In the genomic region with DNA sequence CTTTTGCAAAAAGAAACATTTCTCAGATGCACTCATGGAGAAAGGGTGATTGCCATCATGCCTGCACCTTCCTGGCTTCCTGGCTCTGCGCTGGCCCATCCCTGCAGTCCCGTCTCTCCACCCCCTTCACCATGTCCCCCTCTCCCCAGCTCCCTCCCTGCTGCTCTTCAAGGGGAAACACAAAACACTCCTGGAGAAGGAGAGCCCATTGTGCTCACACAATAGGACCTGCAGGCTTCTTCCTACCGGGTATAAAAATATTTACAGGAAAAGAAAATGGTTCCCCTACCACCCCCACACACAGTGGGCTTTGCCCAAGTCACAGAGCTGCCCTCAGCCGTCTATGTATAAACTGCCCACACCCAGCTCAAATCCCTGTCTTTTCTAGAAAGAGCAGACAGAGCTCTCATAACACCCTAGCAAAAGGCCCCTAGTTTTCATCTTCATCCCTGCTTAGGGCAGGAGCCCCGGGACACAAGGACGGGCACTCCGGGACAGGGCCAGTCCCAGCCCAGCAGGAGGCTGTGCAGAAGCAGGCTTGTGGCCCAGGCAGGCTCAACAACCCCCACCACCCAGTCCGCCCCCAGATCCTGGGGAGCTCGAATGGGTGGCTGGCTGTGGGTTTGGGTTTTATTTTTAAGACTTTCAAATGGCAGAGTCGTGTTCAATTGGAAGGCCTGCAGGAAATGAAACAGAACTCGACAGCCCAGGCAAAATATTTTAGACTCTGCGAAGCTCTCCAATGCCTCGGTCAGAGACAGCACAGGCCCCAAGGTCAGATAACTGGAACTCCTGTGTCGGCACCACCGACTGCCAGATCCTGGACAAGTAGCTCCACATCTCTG, we compare ENCODE assay signal across 2 cellular contexts.
TF ChIP-seq lines count a peak whose summit lies in the region.

No MANE protein-coding gene starts in this region.

TF ChIP-seq in liver, 16 proteins besides CTCF, POLR2A, EP300 and RAD21 (continued from another document):
- TF ChIP-seq MAX (IDR thresholded peaks at IDR 0.05): no peak

TF ChIP-seq in HepG2, 621 proteins besides CTCF, POLR2A, EP300 and RAD21 (continued from another document):
- no peak for TF ChIP-seq HMGA1 (CRISPR knock-in tag; conservative IDR thresholded peaks at IDR 0.05)
- TF ChIP-seq ZBTB1 (CRISPR knock-in tag; IDR thresholded peaks at IDR 0.05; ENCODE audit: borderline replicate concordance): no peak
- TF ChIP-seq, protein P1, sequence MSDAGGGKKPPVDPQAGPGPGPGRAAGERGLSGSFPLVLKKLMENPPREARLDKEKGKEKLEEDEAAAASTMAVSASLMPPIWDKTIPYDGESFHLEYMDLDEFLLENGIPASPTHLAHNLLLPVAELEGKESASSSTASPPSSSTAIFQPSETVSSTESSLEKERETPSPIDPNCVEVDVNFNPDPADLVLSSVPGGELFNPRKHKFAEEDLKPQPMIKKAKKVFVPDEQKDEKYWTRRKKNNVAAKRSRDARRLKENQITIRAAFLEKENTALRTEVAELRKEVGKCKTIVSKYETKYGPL (CRISPR knock-in tag; IDR thresholded peaks at IDR 0.05): no peak
- no peak for TF ChIP-seq ZNF160 (CRISPR knock-in tag; IDR thresholded peaks at IDR 0.05)
